Comparison of ENCODE assay signal across 20 cellular contexts in the genomic region with DNA sequence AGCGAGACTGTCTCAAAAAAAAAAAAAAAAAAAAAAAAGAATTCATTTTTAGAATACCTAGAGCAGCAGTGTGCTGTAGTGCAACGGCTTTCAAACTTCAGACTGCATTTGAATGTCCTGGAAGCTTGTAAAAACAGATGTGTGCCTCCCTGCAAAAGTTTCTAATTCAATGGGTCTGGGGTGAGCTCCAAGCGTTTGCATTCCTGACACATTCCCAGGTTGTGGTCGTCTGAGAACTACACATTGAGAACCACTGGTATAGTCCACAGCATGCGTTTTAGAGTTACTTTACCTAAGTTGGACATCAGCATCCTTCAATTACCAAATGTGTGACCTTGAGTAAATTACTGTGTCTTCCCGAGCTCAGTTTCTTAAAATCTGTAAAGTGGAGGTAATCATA.
"Had no signal": no experiment of that assay in that cellular context is flagged by ENCODE, and none has a peak within 500 bp of the region (broad histone marks: within the 10 kb centered on the region; RNA-seq: fewer than 3 reads in every experiment).

No MANE protein-coding gene starts in this region.

- DNase-seq: Kasumi-1, MM.1S, NCI-H1092 treated with DMSO at 0.1 percent for 48 hours, NCI-H1436, NCI-H187, NCI-H2029, NCI-H2081 treated with DMSO at 0.1 percent for 48 hours, NCI-H2171, NCI-H226, NCI-H446, NCI-H510A, NCI-H524 treated with DMSO at 0.1 percent for 48 hours, NCI-H69, NCI-H774, Right ventricle myocardium superior, RPMI8226, SK-N-SH had no signal

- H3K9ac ChIP-seq: KMS-11, SK-N-SH had no signal

- H3K36me3 Mint-ChIP-seq: IgD-negative memory B cell had no signal

- ATAC-seq: K562 had no signal

- H3K27me3 Mint-ChIP-seq: IgD-negative memory B cell had no signal

- H3K4me2 ChIP-seq: KMS-11, SK-N-SH had no signal

- H3K4me3 ChIP-seq: K562 had no signal

- H3K9me3 ChIP-seq: SK-N-SH had no signal

- H3K4me1 Mint-ChIP-seq: IgD-negative memory B cell had no signal

- H3K4me3 Mint-ChIP-seq: IgD-negative memory B cell had no signal

- H3K27ac Mint-ChIP-seq: IgD-negative memory B cell had no signal

- H3K27ac ChIP-seq: KMS-11 had no signal

- H3K9me2 ChIP-seq: SK-N-SH had no signal
